In genomic region chr3:139327861-139328260, GRCh38 we compare ENCODE assay signal across 25 cellular contexts. TPM values are rescaled to one million over a fixed set of nuclear protein-coding genes. Genes with fewer than 3 reads are reported as not detected.
DNase-seq lines count a peak whose midpoint lies in the region; ATAC-seq and TF ChIP-seq lines count a peak whose summit lies in the region.
"Had no signal": no experiment of that assay in that cellular context is flagged by ENCODE, and none has a peak within 500 bp of the region (broad histone marks: within the 10 kb centered on the region; RNA-seq: fewer than 3 reads in every experiment).

No MANE protein-coding gene starts in this region.

- H3K4me1 ChIP-seq in Panc1 (ENCODE audit: control insufficient read depth, insufficient read depth, low read length), result peaks cover 7% of the 10 kb centered on the region
- H3K4me1 ChIP-seq: uterus had no signal

- peaks cover 11% of the 10 kb centered on the region for H3K4me1 Mint-ChIP-seq in activated CD4-positive, alpha-beta T cell treated with anti-CD3 and anti-CD28 coated beads, Interleukin-2, amount 10 ng/mL, durations not matched to agents 24 days and 14 days
- peaks cover 4% of the 10 kb centered on the region; the same call in 1 of the 2 replicates for H3K4me1 Mint-ChIP-seq in WTC11

- no peak for ATAC-seq in Panc1
- ATAC-seq in HG03571 (IDR thresholded peaks at IDR 0.05; ENCODE audit: unreplicated experiment), result no peak
- ATAC-seq in WTC11, result no peak
- ATAC-seq: activated T-cell treated with anti-CD3 and anti-CD28 coated beads, Interleukin-2, amount 50 U/mL, for 72 hours had no signal

- H3K27me3 ChIP-seq in Panc1 (ENCODE audit: control insufficient read depth, insufficient read depth, low read length), result no peaks in the 10 kb centered on the region; the same call in 1 of the 2 replicates
- H3K27me3 ChIP-seq: right atrium auricular region, uterus had no signal

- intact Hi-C loops in activated CD4-positive, alpha-beta T cell treated with anti-CD3 and anti-CD28 coated beads, Interleukin-2, amount 10 ng/mL, durations not matched to agents 24 days and 14 days (cut with micrococcal nuclease), result loop anchor here (2.0 kb wide), 2 partner anchors 215 to 391 kb away; no protein-coding TSS in a partner anchor
- intact Hi-C loops in Panc1 (cut with micrococcal nuclease; ENCODE audit: unreplicated experiment), result loop anchor here (2.0 kb wide), 1 partner anchor 215 kb away; no protein-coding TSS in a partner anchor

- no peaks in the 10 kb centered on the region for H3K9me3 ChIP-seq in Panc1 (ENCODE audit: control insufficient read depth, insufficient read depth, low read depth, low read length)
- H3K9me3 ChIP-seq: right atrium auricular region, uterus had no signal

- H3K27me3 Mint-ChIP-seq in activated CD4-positive, alpha-beta T cell treated with anti-CD3 and anti-CD28 coated beads, Interleukin-2, amount 10 ng/mL, durations not matched to agents 24 days and 14 days, result peaks cover 24% of the 10 kb centered on the region
- H3K27me3 Mint-ChIP-seq in WTC11 (ENCODE audit: low read depth), result peaks cover 50% of the 10 kb centered on the region

- H3K4me3 ChIP-seq in AG10803 (ENCODE audit: low read length) (no peak overlapping the region), Panc1 (ENCODE audit: low read depth in 2 of 2, low read length in 2 of 2) (no peak overlapping the region)
- H3K4me3 ChIP-seq: PC-9, right atrium auricular region, uterus had no signal

- no peaks in the 10 kb centered on the region for H3K36me3 Mint-ChIP-seq in activated CD4-positive, alpha-beta T cell treated with anti-CD3 and anti-CD28 coated beads, Interleukin-2, amount 10 ng/mL, durations not matched to agents 24 days and 14 days (ENCODE audit: low read depth)
- H3K36me3 Mint-ChIP-seq in WTC11, result no peaks in the 10 kb centered on the region
- H3K36me3 Mint-ChIP-seq: activated naive CD4-positive, alpha-beta T cell treated with anti-CD3 and anti-CD28 coated beads, Interleukin-2, amount 50 U/mL, for 24 hours; CD8-positive, alpha-beta memory T cell had no signal

- no TSS peak for BruUV-seq in Panc1 (replicated peaks; lab: Mats Ljungman, UMichigan)

- TF ChIP-seq CTCF in AG10803 (conservative IDR thresholded peaks at IDR 0.05; ENCODE audit: low read length) (no peak), Panc1 (IDR thresholded peaks at IDR 0.05) (no peak), WTC11 (IDR thresholded peaks at IDR 0.05) (no peak)

- no peaks in the 10 kb centered on the region for H3K9me3 Mint-ChIP-seq in activated CD4-positive, alpha-beta T cell treated with anti-CD3 and anti-CD28 coated beads, Interleukin-2, amount 10 ng/mL, durations not matched to agents 24 days and 14 days
- H3K9me3 Mint-ChIP-seq in WTC11, result no peaks in the 10 kb centered on the region
- H3K9me3 Mint-ChIP-seq: activated naive CD4-positive, alpha-beta T cell treated with anti-CD3 and anti-CD28 coated beads, Interleukin-2, amount 50 U/mL, for 24 hours; activated T-cell treated with anti-CD3 and anti-CD28 coated beads, Interleukin-2, amount 50 U/mL, for 72 hours; CD8-positive, alpha-beta memory T cell; nephron progenitor cell had no signal

- peak overlapping the region; percentile 55; the same call in 1 of the 2 replicates for H3K27ac ChIP-seq in Panc1 (ENCODE audit: low read length)
- H3K27ac ChIP-seq: parathyroid adenoma, PC-9, right atrium auricular region, uterus had no signal

- POLR2A ChIA-PET in Panc1 (lab: Charles Lee), result no interaction called here
- POLR2A ChIA-PET in WTC11 (lab: Charles Lee), result interaction anchor here (0.6 kb wide), 1 partner anchor 483 kb away, joined by 3 read pairs; no protein-coding TSS in a partner anchor

- DNase-seq in activated CD4-positive, alpha-beta T cell treated with anti-CD3 and anti-CD28 coated beads, Interleukin-2, amount 10 ng/mL, durations not matched to agents 24 days and 14 days, result peak; percentile 63
- no peak for DNase-seq in activated CD4-positive, alpha-beta T cell treated with anti-CD3 and anti-CD28 coated beads, Interleukin-2, amount 50 U/mL, for 1 hour
- DNase-seq in AG10803 (ENCODE audit: low read depth), result peak; percentile 14
- no peak for DNase-seq in Panc1 (ENCODE audit: low read depth, low spot score)
- DNase-seq in kidney tubule cell (ENCODE audit: low spot score), result peak; percentile 40
- no peak for DNase-seq in NCI-H1105 treated with DMSO at 0.1 percent for 48 hours (lab: John Stamatoyannopoulos, UW)
- DNase-seq in WTC11 (ENCODE audit: low spot score), result no peak
- DNase-seq: 8988T; activated T-cell treated with anti-CD3 and anti-CD28 coated beads, Interleukin-2, amount 50 U/mL, for 72 hours; caudate nucleus; CD8-positive, alpha-beta memory T cell; DMS153; kidney; NCI-H1417; NCI-H2081; NCI-H2227 treated with DMSO at 0.1 percent for 48 hours; NCI-H526 treated with DMSO at 0.1 percent for 48 hours; nephron progenitor cell; PC-9; T1000; uterus had no signal

- no peaks in the 10 kb centered on the region for H3K36me3 ChIP-seq in Panc1 (ENCODE audit: control insufficient read depth, insufficient read depth, low read length)
- H3K36me3 ChIP-seq: right atrium auricular region, uterus had no signal

- H3K27ac Mint-ChIP-seq in activated CD4-positive, alpha-beta T cell treated with anti-CD3 and anti-CD28 coated beads, Interleukin-2, amount 10 ng/mL, durations not matched to agents 24 days and 14 days, result no peak overlapping the region
- no peak overlapping the region for H3K27ac Mint-ChIP-seq in WTC11
- H3K27ac Mint-ChIP-seq: activated naive CD4-positive, alpha-beta T cell treated with anti-CD3 and anti-CD28 coated beads, Interleukin-2, amount 50 U/mL, for 24 hours; activated T-cell treated with anti-CD3 and anti-CD28 coated beads, Interleukin-2, amount 50 U/mL, for 72 hours had no signal

- CTCF ChIA-PET in Panc1 (lab: Charles Lee), result no interaction called here
- CTCF ChIA-PET in WTC11 (lab: Charles Lee), result interaction anchor here (1.9 to 2.3 kb wide), 3 partner anchors 10 to 216 kb away, joined by 7 to 62 read pairs (median 43); no protein-coding TSS in a partner anchor

- no peak overlapping the region for H3K4me3 Mint-ChIP-seq in activated CD4-positive, alpha-beta T cell treated with anti-CD3 and anti-CD28 coated beads, Interleukin-2, amount 10 ng/mL, durations not matched to agents 24 days and 14 days
- no peak overlapping the region for H3K4me3 Mint-ChIP-seq in WTC11
- H3K4me3 Mint-ChIP-seq: CD8-positive, alpha-beta memory T cell; nephron progenitor cell had no signal

- in situ Hi-C loops in Panc1 (cut with HindIII; ENCODE audit: low pct_unique_long_range_greater_than_20kb, low sequenced_read_pairs), result no loop called here

TF ChIP-seq in WTC11, 78 proteins besides CTCF, POLR2A, EP300 and RAD21:
- TF ChIP-seq ZNF425 (CRISPR knock-in tag; conservative IDR thresholded peaks at IDR 0.05), result no peak
- TF ChIP-seq ZNF416 (CRISPR knock-in tag; IDR thresholded peaks at IDR 0.05), result no peak
- no peak for TF ChIP-seq ZNF317 (CRISPR knock-in tag; IDR thresholded peaks at IDR 0.05; ENCODE audit: borderline replicate concordance, low read depth)
- TF ChIP-seq NFYB (CRISPR knock-in tag; conservative IDR thresholded peaks at IDR 0.05; ENCODE audit: low read depth), result no peak
- no peak for TF ChIP-seq PREB (CRISPR knock-in tag; IDR thresholded peaks at IDR 0.05; ENCODE audit: borderline replicate concordance)
- TF ChIP-seq ZMAT4 (CRISPR knock-in tag; IDR thresholded peaks at IDR 0.05), result no peak

RNA-seq across cellular contexts. Expression of gene MRPS22, which starts 16.0 kb away (rescaled TPM):
- total RNA-seq in activated CD4-positive, alpha-beta T cell treated with anti-CD3 and anti-CD28 coated beads, Interleukin-2, amount 10 ng/mL, durations not matched to agents 24 days and 14 days, result 55.8 and 59.7 TPM in 2 replicates
- total RNA-seq in Panc1 (2021; ENCODE audit: unreplicated experiment), result 61.9 TPM
- polyA plus RNA-seq in Panc1 (2012; ENCODE audit: insufficient read length), result 42.7 TPM
- total RNA-seq in WTC11 (2021), result 43.3 to 44.6 TPM (median 43.5 TPM) in 3 replicates

Comparison
In these comparisons a context has a peak if more than half of its experiments do, and no peak if none do; other contexts are left out.
1. DNase-seq: peak in activated CD4-positive, alpha-beta T cell treated with anti-CD3 and anti-CD28 coated beads, Interleukin-2, amount 10 ng/mL, durations not matched to agents 24 days and 14 days (single experiment), AG10803 (single experiment) and kidney tubule cell (single experiment); none in activated CD4-positive, alpha-beta T cell treated with anti-CD3 and anti-CD28 coated beads, Interleukin-2, amount 50 U/mL, for 1 hour (single experiment), Panc1 (single experiment), NCI-H1105 treated with DMSO at 0.1 percent for 48 hours (single experiment) and WTC11 (single experiment).